ENCODE assay signal across 16 cellular contexts in genomic region chr11:119782673-119783072, GRCh38. TPM values are rescaled to one million over a fixed set of nuclear protein-coding genes. Genes with fewer than 3 reads are reported as not detected.
DNase-seq lines count a peak whose midpoint lies in the region; ATAC-seq, FAIRE-seq and TF ChIP-seq lines count a peak whose summit lies in the region.
"Had no signal": no experiment of that assay in that cellular context is flagged by ENCODE, and none has a peak within 500 bp of the region (broad histone marks: within the 10 kb centered on the region; RNA-seq: fewer than 3 reads in every experiment).

No MANE protein-coding gene starts in this region.

- BruUV-seq in GM12878 (replicated peaks; lab: Mats Ljungman, UMichigan) = no TSS peak

- peak overlapping the region in 2 of 3 experiments; percentile 12 to 84; a peak in 3 of 7 replicates for H3K27ac Mint-ChIP-seq in H9
- no peak overlapping the region for H3K27ac Mint-ChIP-seq in immature natural killer cell
- H3K27ac Mint-ChIP-seq: activated T-cell treated with anti-CD3 and anti-CD28 coated beads, Interleukin-2, amount 50 U/mL, for 72 hours had no signal

- no peak overlapping the region for H2BK15ac ChIP-seq in H9 (ENCODE audit: low read depth, low read length)
- no peak overlapping the region for H2BK15ac ChIP-seq in mesendoderm (replicated peaks; ENCODE audit: low read depth)

- H2AFZ ChIP-seq in H9 (ENCODE audit: low read length) (no peak overlapping the region), GM12878 (ENCODE audit: control insufficient read depth, low read depth, low read length) (no peak overlapping the region)

- H3K9me3 Mint-ChIP-seq in H9 (no peaks in the 10 kb centered on the region), immature natural killer cell (no peaks in the 10 kb centered on the region)
- H3K9me3 Mint-ChIP-seq: activated T-cell treated with anti-CD3 and anti-CD28 coated beads, Interleukin-2, amount 50 U/mL, for 72 hours had no signal

- H3K4me2 ChIP-seq in H9 (ENCODE audit: insufficient read depth, insufficient read length, low read length) = no peak overlapping the region
- no peak overlapping the region for H3K4me2 ChIP-seq in GM12878 (ENCODE audit: control insufficient read depth, insufficient read depth)
- no peak overlapping the region for H3K4me2 ChIP-seq in mesendoderm (ENCODE audit: low read length)

- SMC1A ChIA-PET in GM12878 (lab: Charles Lee; ENCODE audit: uncharacterized antibody, unreplicated experiment) = interaction anchor here (0.6 kb wide), 1 partner anchor 22 kb away, joined by 3 read pairs; no protein-coding TSS in a partner anchor

- H3K36me3 Mint-ChIP-seq in H9 (ENCODE audit: insufficient read depth in 1 of 3, low read depth in 3 of 3) (no peaks in the 10 kb centered on the region), immature natural killer cell (no peaks in the 10 kb centered on the region)

- H4K91ac ChIP-seq in H9 (ENCODE audit: insufficient read length, low read depth, low read length) = no peak overlapping the region

- TF ChIP-seq CTCF in AG10803 (conservative IDR thresholded peaks at IDR 0.05; ENCODE audit: low read length) (no peak), H9 (conservative IDR thresholded peaks at IDR 0.05) (no peak), GM12878 (IDR thresholded peaks at IDR 0.05 in 2 of 3, conservative IDR thresholded peaks at IDR 0.05 in 1 of 3; ENCODE audit: control insufficient read depth in 2 of 3, extremely low read depth in 1 of 3, insufficient read depth in 1 of 3, low read depth in 3 of 3, low read length in 3 of 3) (no peak)

- ATAC-seq in GM12878 (no peak), HG03439 (IDR thresholded peaks at IDR 0.05; ENCODE audit: unreplicated experiment) (no peak)
- ATAC-seq: activated T-cell treated with anti-CD3 and anti-CD28 coated beads, Interleukin-2, amount 50 U/mL, for 72 hours had no signal

- POLR2A ChIA-PET in GM12878 (lab: Charles Lee) = interaction anchor here (0.5 kb wide), 1 partner anchor 36 kb away, joined by 3 read pairs; no protein-coding TSS in a partner anchor

- no peaks in the 10 kb centered on the region for H3K9me3 ChIP-seq in H9 (ENCODE audit: control insufficient read depth, low read depth, low read length)
- peaks cover 4% of the 10 kb centered on the region for H3K9me3 ChIP-seq in GM12878 (replicated peaks; ENCODE audit: control insufficient read depth, insufficient read depth, low read length)
- H3K9me3 ChIP-seq: neutrophil had no signal

- H3K4me3 ChIP-seq in AG10803 (ENCODE audit: low read length) = no peak overlapping the region
- H3K4me3 ChIP-seq in GM12878 = no peak overlapping the region
- no peak overlapping the region for H3K4me3 ChIP-seq in mesendoderm (ENCODE audit: low read length)
- H3K4me3 ChIP-seq: ascending aorta had no signal

- H3K4me1 Mint-ChIP-seq in H9 (peaks cover 18 to 28% of the 10 kb centered on the region in 2 experiments), immature natural killer cell (no peaks in the 10 kb centered on the region)

- H3K36me3 ChIP-seq in GM12878 (ENCODE audit: control insufficient read depth in 2 of 2, insufficient read depth in 2 of 2, low read length in 1 of 2) = peaks cover 0 to 2% of the 10 kb centered on the region in 2 experiments; a peak in 2 of 4 replicates
- no peaks in the 10 kb centered on the region for H3K36me3 ChIP-seq in mesendoderm (ENCODE audit: control insufficient read depth, insufficient read depth, low read length)
- H3K36me3 ChIP-seq: ascending aorta, neutrophil had no signal

- no peaks in the 10 kb centered on the region for H3K23me2 ChIP-seq in H9 (ENCODE audit: insufficient read length, low read depth, low read length, poor library complexity, severe bottlenecking)

- no peak overlapping the region for H3K9ac ChIP-seq in H9 (ENCODE audit: extremely low read depth, insufficient read length, low read length)
- no peak overlapping the region for H3K9ac ChIP-seq in GM12878 (ENCODE audit: control insufficient read depth, insufficient read depth, low read length)
- H3K9ac ChIP-seq in mesendoderm (ENCODE audit: low read length) = no peak overlapping the region

- H3K18ac ChIP-seq in H9 (ENCODE audit: insufficient read length, low read depth, low read length) (no peak overlapping the region), mesendoderm (ENCODE audit: low read length) (no peak overlapping the region)

- H3K27me3 Mint-ChIP-seq in H9 (ENCODE audit: low read depth) (peaks cover 21% of the 10 kb centered on the region), immature natural killer cell (ENCODE audit: low read depth in 3 of 3) (peaks cover 0 to 12% (median 6%) of the 10 kb centered on the region in 3 donors)

- H3K27ac ChIP-seq in H9 (ENCODE audit: insufficient read length, low read depth, low read length) = no peak overlapping the region
- H3K27ac ChIP-seq in GM12878 (ENCODE audit: control insufficient read depth, insufficient read depth) = no peak overlapping the region
- H3K27ac ChIP-seq in mesendoderm (ENCODE audit: low read depth, low read length) = no peak overlapping the region
- H3K27ac ChIP-seq: ascending aorta, neutrophil had no signal

- H2BK120ac ChIP-seq in H9 (ENCODE audit: low read depth, low read length, poor library complexity, severe bottlenecking) (no peak overlapping the region), mesendoderm (ENCODE audit: low read depth, low read length) (no peak overlapping the region)

- WGBS in H9 (ENCODE audit: extremely low coverage, insufficient read length, low lambda C conversion rate) = no CpG with 5 or more reads among the region's 7 CpGs
- 24% methylated on average over 7 of the region's 7 CpGs for WGBS in GM12878 (ENCODE audit: insufficient coverage, insufficient replicate concordance, low lambda C conversion rate, missing lambda C conversion rate)
- WGBS in mesendoderm (ENCODE audit: extremely low coverage, insufficient coverage, low lambda C conversion rate) = no CpG with 5 or more reads among the region's 7 CpGs

- no peak overlapping the region for H3K4me3 Mint-ChIP-seq in H9
- H3K4me3 Mint-ChIP-seq in immature natural killer cell = no peak overlapping the region
- H3K4me3 Mint-ChIP-seq: activated T-cell treated with anti-CD3 and anti-CD28 coated beads, Interleukin-2, amount 50 U/mL, for 72 hours had no signal

- H3K4me1 ChIP-seq in H9 (ENCODE audit: insufficient read depth, low read length) (no peaks in the 10 kb centered on the region), GM12878 (ENCODE audit: control insufficient read depth, insufficient read depth, low read length) (peaks cover 13% of the 10 kb centered on the region), mesendoderm (ENCODE audit: control insufficient read depth, low read depth, low read length) (no peaks in the 10 kb centered on the region)
- H3K4me1 ChIP-seq: ascending aorta had no signal

- peak; percentile 8 for DNase-seq in AG10803 (ENCODE audit: low read depth)
- DNase-seq in H9 = no peak
- no peak for DNase-seq in GM12878 (ENCODE audit: low read depth, low spot score)
- peak; percentile 43 for DNase-seq in mesendoderm
- no peak for DNase-seq in immature natural killer cell
- DNase-seq in kidney glomerular epithelial cell (lab: John Stamatoyannopoulos, UW) = no peak
- no peak for DNase-seq in stimulated activated CD4-positive, alpha-beta T cell treated with anti-CD3 and anti-CD28 coated beads, Interleukin-4, amount 100 ng/mL, for 24 hours
- DNase-seq: activated T-cell treated with anti-CD3 and anti-CD28 coated beads, Interleukin-2, amount 50 U/mL, for 72 hours; NCI-H187 treated with DMSO at 0.1 percent for 48 hours; NCI-H774; stimulated activated CD4-positive, alpha-beta T cell treated with anti-CD3 and anti-CD28 coated beads, Interleukin-15, amount 100 ng/mL, for 24 hours had no signal

- no peak for TF ChIP-seq RAD21 in GM12878 (IDR thresholded peaks at IDR 0.05; ENCODE audit: insufficient read depth, low read depth, low read length)

- no peak for FAIRE-seq in GM12878 (lab: Jason Lieb, UNC)
- FAIRE-seq: endometrium, urothelium cell line had no signal

- no peak overlapping the region for H2BK5ac ChIP-seq in H9 (ENCODE audit: insufficient read length, low read length)
- H2BK5ac ChIP-seq in mesendoderm (ENCODE audit: low read length) = no peak overlapping the region

- no peak overlapping the region for H3K56ac ChIP-seq in H9 (ENCODE audit: insufficient read length, low read depth, low read length)
- peak overlapping the region; percentile 45 for H3K56ac ChIP-seq in mesendoderm (ENCODE audit: low read length)

- H3T11ph ChIP-seq in H9 (ENCODE audit: low read length) = no peak overlapping the region

- CTCF ChIA-PET in GM12878 (lab: Yijun Ruan, JAX) = interaction anchor here (1.2 kb wide), 1 partner anchor 32 kb away, joined by 4 read pairs; no protein-coding TSS in a partner anchor

- RAD21 ChIA-PET in GM12878 (lab: Charles Lee; ENCODE audit: unreplicated experiment) = no interaction called here

- H3K23ac ChIP-seq in H9 (ENCODE audit: insufficient read length, low read depth, low read length) (no peak overlapping the region), mesendoderm (ENCODE audit: low read length) (no peak overlapping the region)

- no peak overlapping the region for H2BK20ac ChIP-seq in H9 (ENCODE audit: low read depth, low read length, poor library complexity, severe bottlenecking)

- in situ Hi-C loops in GM12878 (cut with MboI) = no loop called here

- H4K5ac ChIP-seq in H9 (ENCODE audit: insufficient read length, low read depth, low read length) = no peak overlapping the region
- H4K5ac ChIP-seq in mesendoderm (ENCODE audit: low read length) = no peak overlapping the region

- intact Hi-C loops in GM12878 (cut with micrococcal nuclease; ENCODE audit: unreplicated experiment) = no loop called here

- H2AK5ac ChIP-seq in H9 (ENCODE audit: insufficient read length, low read length) = no peak overlapping the region
- H2AK5ac ChIP-seq in mesendoderm (ENCODE audit: low read length) = no peak overlapping the region

- no peak overlapping the region for H2BK12ac ChIP-seq in H9 (ENCODE audit: insufficient read length, low read depth, low read length)

- H3K27me3 ChIP-seq in H9 (ENCODE audit: insufficient read depth, low read length) (no peaks in the 10 kb centered on the region), GM12878 (replicated peaks in 1 of 2; ENCODE audit: control insufficient read depth in 2 of 2, insufficient read depth in 2 of 2, low read length in 1 of 2) (no peaks in the 10 kb centered on the region), mesendoderm (ENCODE audit: insufficient read depth, low read length, poor library complexity) (no peaks in the 10 kb centered on the region)
- H3K27me3 ChIP-seq: ascending aorta had no signal

- no peaks in the 10 kb centered on the region for H4K20me1 ChIP-seq in H9 (ENCODE audit: control insufficient read depth, insufficient read depth, insufficient read length)
- no peaks in the 10 kb centered on the region for H4K20me1 ChIP-seq in GM12878 (ENCODE audit: control insufficient read depth, insufficient read depth)

- H3K4ac ChIP-seq in H9 (ENCODE audit: low read depth, low read length) (no peak overlapping the region), mesendoderm (ENCODE audit: low read depth, low read length) (no peak overlapping the region)

- no peak for TF ChIP-seq EP300 in GM12878 (IDR thresholded peaks at IDR 0.05; ENCODE audit: borderline replicate concordance in 1 of 2, control insufficient read depth in 1 of 2, low read depth in 2 of 2, low read length in 2 of 2)

- H4K8ac ChIP-seq in H9 (replicated peaks; ENCODE audit: insufficient read length, low read depth, low read length) = no peak overlapping the region
- H4K8ac ChIP-seq in mesendoderm (ENCODE audit: low read depth, low read length) = no peak overlapping the region

- no peak for TF ChIP-seq POLR2A in GM12878 (IDR thresholded peaks at IDR 0.05; ENCODE audit: low read depth, low read length)

- H3K14ac ChIP-seq in H9 (ENCODE audit: insufficient read depth, low read length) = no peak overlapping the region

- H3K79me1 ChIP-seq in H9 (ENCODE audit: insufficient read depth, low read depth, low read length, poor library complexity, severe bottlenecking) (no peaks in the 10 kb centered on the region), mesendoderm (ENCODE audit: low read length) (no peaks in the 10 kb centered on the region)

- H3K79me2 ChIP-seq in H9 (ENCODE audit: insufficient read depth, low read length) (no peaks in the 10 kb centered on the region), GM12878 (ENCODE audit: control insufficient read depth, insufficient read depth, low read length) (no peaks in the 10 kb centered on the region), mesendoderm (ENCODE audit: control insufficient read depth, insufficient read depth, low read length) (no peaks in the 10 kb centered on the region)

RNA-seq across cellular contexts. Expression of gene NECTIN1, which starts 53.7 kb away (rescaled TPM):
- total RNA-seq in H9 (2021) (113 and 121 TPM in 2 replicates), GM12878 (2014; rRNA removed) (2.3 and 2.4 TPM in 2 replicates), GM12878 (2014; rRNA removed; fragmentation: Illumina TruSeq; extraction: Trizol) (1.4 and 2.4 TPM in 2 replicates), GM12878 (2021) (7.5 and 8.7 TPM in 2 replicates)
- 28.9 and 37.4 TPM in 2 replicates for total RNA-seq in GM12878 (2013; cell fraction: nucleolus; rRNA removed)
- polyA plus RNA-seq in GM12878 (2011; ENCODE audit: low read depth) = 6.9 TPM
- polyA plus RNA-seq in GM12878 (2011; rRNA removed) (3.8 and 9.2 TPM in 2 replicates), GM12878 (2014; fragmentation: Illumina TruSeq; extraction: Trizol) (2.3 and 4.5 TPM in 2 replicates), GM12878 (2014; fragmentation: Nextera tagmentation; extraction: Ambion mirVana) (1 to 10 TPM; 1.4 to 1.5 TPM), GM12878 (2014; rRNA removed) (2.9 and 4.1 TPM in 2 replicates), GM12878 (2016; fragmentation: Nextera tagmentation; extraction: Ambion mirVana) (1 to 10 TPM in 1 of 2 experiments, under 1 TPM in 1; 0.97 to 1.4 TPM), immature natural killer cell (under 1 TPM in 2 of 3 donors, not detected in 1; 0.41 to 0.52 TPM)
- 10.4 and 13.9 TPM in 2 replicates for polyA plus RNA-seq in GM12878 (2011; cell fraction: cytosol; rRNA removed)
- polyA plus RNA-seq in GM12878 (2011; cell fraction: nucleus; rRNA removed) = 13.1 and 14.9 TPM in 2 replicates
- 16.1 and 16.9 TPM in 2 replicates for polyA plus RNA-seq in GM12878 (2012)
- 15.3 and 21.6 TPM in 2 replicates for polyA minus RNA-seq in GM12878 (2011; rRNA and poly(A)+ RNA removed)
- polyA minus RNA-seq in GM12878 (2011; cell fraction: cytosol; rRNA and poly(A)+ RNA removed) = 12.3 and 12.7 TPM in 2 replicates
- 11.2 and 13.6 TPM in 2 replicates for polyA minus RNA-seq in GM12878 (2011; cell fraction: nucleus; rRNA and poly(A)+ RNA removed)
- 30.2 TPM for polyA plus RNA-seq in mesendoderm (2013, experiment 1 of 2)
- polyA plus RNA-seq in mesendoderm (2013, experiment 2 of 2) = 30.5 TPM

Comparison
In these comparisons a context has a peak if more than half of its experiments do, and no peak if none do; other contexts are left out.
1. DNase-seq: peak in AG10803 (single experiment) and mesendoderm (single experiment); none in H9 (single experiment), GM12878 (single experiment), immature natural killer cell (0 of 3), kidney glomerular epithelial cell (single experiment) and stimulated activated CD4-positive, alpha-beta T cell treated with anti-CD3 and anti-CD28 coated beads, Interleukin-4, amount 100 ng/mL, for 24 hours (single experiment).
2. H3K27ac Mint-ChIP-seq: peak in H9 (2 of 3); none in immature natural killer cell (0 of 6).